Comparison of ENCODE assay signal across 9 cellular contexts in genomic region chr20:50163570-50164317, GRCh38. TPM values are rescaled to one million over a fixed set of nuclear protein-coding genes. Genes with fewer than 3 reads are reported as not detected.
DNase-seq lines count a peak whose midpoint lies in the region; TF ChIP-seq lines count a peak whose summit lies in the region.
"Had no signal": no experiment of that assay in that cellular context is flagged by ENCODE, and none has a peak within 500 bp of the region (broad histone marks: within the 10 kb centered on the region; RNA-seq: fewer than 3 reads in every experiment).

No MANE protein-coding gene starts in this region.

- peak overlapping the region; percentile 75 for H3K27ac ChIP-seq in hepatocyte
- H3K27ac ChIP-seq in suprapubic skin = peak overlapping the region; percentile 61
- H3K27ac ChIP-seq: adrenal gland, ovary had no signal

- no peaks in the 10 kb centered on the region for H3K79me2 ChIP-seq in hepatocyte

- DNase-seq in HT-29 (ENCODE audit: low spot score) (peak; percentile 59), adipocyte (ENCODE audit: low read depth) (peak; percentile 40), hepatocyte (ENCODE audit: low spot score) (no peak), suprapubic skin (ENCODE audit: low spot score in 2 of 2) (peak; percentile 86 to 87), SW480 (ENCODE audit: low spot score) (no peak), GOT3 (lab: John Stamatoyannopoulos, UW) (no peak), pons (ENCODE audit: low spot score) (no peak)
- DNase-seq: adrenal gland, ovary had no signal

- peak overlapping the region; percentile 62 for H3K9ac ChIP-seq in adipocyte (ENCODE audit: low read length)

- no peaks in the 10 kb centered on the region for H4K20me1 ChIP-seq in hepatocyte (ENCODE audit: insufficient read depth, poor library complexity, severe bottlenecking)

- no peaks in the 10 kb centered on the region for H3K9me2 ChIP-seq in hepatocyte (replicated peaks; ENCODE audit: insufficient read depth)

- H3K27me3 ChIP-seq in adipocyte (replicated peaks; ENCODE audit: control insufficient read depth, insufficient read depth, low read length) (no peaks in the 10 kb centered on the region), hepatocyte (no peaks in the 10 kb centered on the region), suprapubic skin (no peaks in the 10 kb centered on the region)
- H3K27me3 ChIP-seq: adrenal gland, ovary had no signal

- no peak for TF ChIP-seq EP300 in suprapubic skin (IDR thresholded peaks at IDR 0.05)

- 58% methylated on average over 9 of the region's 9 CpGs for WGBS in hepatocyte (ENCODE audit: low lambda C conversion rate, missing lambda C conversion rate)
- 53% methylated on average over 6 of the region's 9 CpGs for WGBS in suprapubic skin

- TF ChIP-seq CTCF in hepatocyte (IDR thresholded peaks at IDR 0.05; ENCODE audit: poor library complexity) (no peak), suprapubic skin (IDR thresholded peaks at IDR 0.05) (no peak)

- H3K4me2 ChIP-seq in hepatocyte = no peak overlapping the region

- H3K9me3 ChIP-seq in adipocyte (ENCODE audit: control insufficient read depth, low read length) (no peaks in the 10 kb centered on the region), hepatocyte (ENCODE audit: low read depth) (no peaks in the 10 kb centered on the region), suprapubic skin (no peaks in the 10 kb centered on the region)
- H3K9me3 ChIP-seq: adrenal gland, ovary had no signal

- no peak overlapping the region for H2AFZ ChIP-seq in hepatocyte

- H3K36me3 ChIP-seq in adipocyte (ENCODE audit: control insufficient read depth, insufficient read depth, low read length, severe bottlenecking) = no peaks in the 10 kb centered on the region
- H3K36me3 ChIP-seq in hepatocyte (replicated peaks; ENCODE audit: insufficient read depth, low read depth) = no peaks in the 10 kb centered on the region
- no peaks in the 10 kb centered on the region for H3K36me3 ChIP-seq in suprapubic skin
- H3K36me3 ChIP-seq: adrenal gland, ovary had no signal

- peaks cover 33% of the 10 kb centered on the region for H3K4me1 ChIP-seq in adipocyte (ENCODE audit: control insufficient read depth, insufficient read depth, low read length)
- H3K4me1 ChIP-seq in hepatocyte (ENCODE audit: insufficient read depth) = peaks cover 22% of the 10 kb centered on the region
- peaks cover 32% of the 10 kb centered on the region for H3K4me1 ChIP-seq in suprapubic skin

- TF ChIP-seq POLR2A in suprapubic skin (IDR thresholded peaks at IDR 0.05) = no peak

- H3K4me3 ChIP-seq in adipocyte (ENCODE audit: low read length) (no peak overlapping the region), hepatocyte (no peak overlapping the region), suprapubic skin (no peak overlapping the region)
- H3K4me3 ChIP-seq: adrenal gland, ovary had no signal

RNA-seq across cellular contexts. Expression of gene PEDS1, which starts 10.2 kb away (rescaled TPM):
- 98.1 and 98.6 TPM in 2 replicates for total RNA-seq in HT-29 (2014; rRNA removed; shearing (Covaris generic))
- total RNA-seq in hepatocyte (24.5 and 29.5 TPM in 2 replicates), suprapubic skin (10 to 100 TPM; 30.5 to 82.2 (median 57.3) TPM)
- polyA plus RNA-seq in hepatocyte = 39.1 and 46.2 TPM in 2 replicates

RNA-seq across cellular contexts. Expression of gene CEBPB, which starts 26.9 kb away (rescaled TPM):
- 177 and 178 TPM in 2 replicates for total RNA-seq in HT-29 (2014; rRNA removed; shearing (Covaris generic))
- total RNA-seq in hepatocyte (58.9 and 60.9 TPM in 2 replicates), suprapubic skin (10 to 100 TPM; 43.2 to 83.9 (median 69.2) TPM)
- 159 and 183 TPM in 2 replicates for polyA plus RNA-seq in hepatocyte

RNA-seq across cellular contexts. Expression of gene UBE2V1, which starts 50.8 kb away (rescaled TPM):
- total RNA-seq in HT-29 (2014; rRNA removed; shearing (Covaris generic)) = 53.3 and 68.3 TPM in 2 replicates
- 57.7 and 64.0 TPM in 2 replicates for total RNA-seq in hepatocyte
- polyA plus RNA-seq in hepatocyte = 112 and 114 TPM in 2 replicates
- 100 to 1,000 TPM in 2 of 4 donors, 10 to 100 TPM in 2; 80.5 to 162 (median 99.0) TPM for total RNA-seq in suprapubic skin

Comparison
In these comparisons a context has a peak if more than half of its experiments do, and no peak if none do; other contexts are left out.
1. DNase-seq: peak in HT-29 (single experiment), adipocyte (single experiment) and suprapubic skin (2 of 2); none in hepatocyte (single experiment), SW480 (single experiment), GOT3 (single experiment) and pons (single experiment).